ENCODE assay signal across 19 cellular contexts in genomic region chr7:1231214-1232102, GRCh38. TPM values are rescaled to one million over a fixed set of nuclear protein-coding genes. Genes with fewer than 3 reads are reported as not detected.
DNase-seq lines count a peak whose midpoint lies in the region; ATAC-seq and TF ChIP-seq lines count a peak whose summit lies in the region.
"Had no signal": no experiment of that assay in that cellular context is flagged by ENCODE, and none has a peak within 500 bp of the region (broad histone marks: within the 10 kb centered on the region; RNA-seq: fewer than 3 reads in every experiment).

No MANE protein-coding gene starts in this region.

- ATAC-seq in SK-N-SH treated with all-trans-retinoic acid at 6 μM for 48 hours (peak; percentile 9), T-helper 17 cell (no peak), Right ventricle myocardium superior (ENCODE audit: poor library complexity) (no peak)
- ATAC-seq: left cardiac atrium had no signal

- H3K4me3 Mint-ChIP-seq in T-helper 17 cell (peak overlapping the region; percentile 76), glutamatergic neuron (ENCODE audit: unreplicated experiment) (peak overlapping the region; percentile 87)

- no peak for DNase-seq in SK-N-SH
- DNase-seq in T-helper 17 cell: no peak
- DNase-seq in glutamatergic neuron: peak; percentile 56
- no peak for DNase-seq in neuronal stem cell (ENCODE audit: low spot score)
- no peak for DNase-seq in NCI-H1436 treated with DMSO at 0.1 percent for 48 hours (lab: John Stamatoyannopoulos, UW)
- no peak for DNase-seq in Right ventricle myocardium superior
- no peak for DNase-seq in prostate gland (ENCODE audit: low spot score)
- DNase-seq: activated CD8-positive, alpha-beta memory T cell treated with anti-CD3 and anti-CD28 coated beads for 24 hours; GDM1; head of caudate nucleus; left cardiac atrium; NCI-H2107; NCI-H774; right cardiac atrium; RPMI8226; stimulated activated CD4-positive, alpha-beta T cell treated with anti-CD3 and anti-CD28 coated beads, Interleukin-4, amount 100 ng/mL, for 24 hours had no signal

- H3K27me3 ChIP-seq in SK-N-SH (ENCODE audit: insufficient read depth): peaks cover 82% of the 10 kb centered on the region
- H3K27me3 ChIP-seq in neuronal stem cell (ENCODE audit: control insufficient read depth in 3 of 3, insufficient read depth in 3 of 3, low read depth in 1 of 3, low read length in 3 of 3): peaks cover 67 to 91% (median 88%) of the 10 kb centered on the region in 3 experiments
- H3K27me3 ChIP-seq in prostate gland (replicated peaks; ENCODE audit: insufficient read depth): peaks cover 82% of the 10 kb centered on the region

- H3K4ac ChIP-seq in neuronal stem cell (ENCODE audit: low read length): no peak overlapping the region

- H4K91ac ChIP-seq in neuronal stem cell (ENCODE audit: low read depth, low read length, poor library complexity): no peak overlapping the region

- H3F3A ChIP-seq in SK-N-SH (replicated peaks; ENCODE audit: insufficient read depth): peaks cover 24% of the 10 kb centered on the region

- H3K36me3 ChIP-seq in SK-N-SH (replicated peaks in 1 of 2; ENCODE audit: control insufficient read depth in 1 of 2, insufficient read depth in 2 of 2, low read length in 1 of 2) (no peaks in the 10 kb centered on the region), neuronal stem cell (replicated peaks in 1 of 2; ENCODE audit: control insufficient read depth in 2 of 2, insufficient read depth in 2 of 2, low read length in 2 of 2) (no peaks in the 10 kb centered on the region), prostate gland (no peaks in the 10 kb centered on the region)

- peak overlapping the region; percentile 30 for H2BK12ac ChIP-seq in neuronal stem cell (ENCODE audit: low read length)

- H2AFZ ChIP-seq in SK-N-SH (ENCODE audit: low read depth): no peak overlapping the region
- no peak overlapping the region for H2AFZ ChIP-seq in neuronal stem cell (ENCODE audit: low read length)

- H3K79me2 ChIP-seq in SK-N-SH (ENCODE audit: insufficient read depth): no peaks in the 10 kb centered on the region

- H3K4me3 ChIP-seq in SK-N-SH (ENCODE audit: low read depth in 2 of 2, low read length in 1 of 2) (no peak overlapping the region), neuronal stem cell (ENCODE audit: low read length in 2 of 2) (no peak overlapping the region), prostate gland (no peak overlapping the region)

- H3K27ac Mint-ChIP-seq in T-helper 17 cell (peak overlapping the region; percentile 89), glutamatergic neuron (ENCODE audit: unreplicated experiment) (peak overlapping the region; percentile 68)

- peak overlapping the region; percentile 98 for H2BK15ac ChIP-seq in neuronal stem cell (ENCODE audit: low read length)

- H3K18ac ChIP-seq in neuronal stem cell (ENCODE audit: low read length): peak overlapping the region; percentile 90

- no peaks in the 10 kb centered on the region for H3K9me2 ChIP-seq in SK-N-SH

- H3K27me3 Mint-ChIP-seq in T-helper 17 cell (peaks cover 48% of the 10 kb centered on the region), glutamatergic neuron (ENCODE audit: unreplicated experiment) (peaks cover 23% of the 10 kb centered on the region)

- POLR2A ChIA-PET in SK-N-SH (lab: Yijun Ruan, JAX): no interaction called here

- H3K4me1 ChIP-seq in SK-N-SH (ENCODE audit: control insufficient read depth in 1 of 2, insufficient read depth in 2 of 2, low read depth in 1 of 2, low read length in 1 of 2): no peaks in the 10 kb centered on the region
- H3K4me1 ChIP-seq in neuronal stem cell (ENCODE audit: control insufficient read depth in 2 of 2, insufficient read depth in 1 of 2, low read depth in 1 of 2, low read length in 2 of 2): peaks cover 5 to 16% of the 10 kb centered on the region in 2 donors
- no peaks in the 10 kb centered on the region for H3K4me1 ChIP-seq in prostate gland (replicated peaks)

- TF ChIP-seq POLR2A in prostate gland (IDR thresholded peaks at IDR 0.05): no peak

- no peak overlapping the region for H2BK5ac ChIP-seq in neuronal stem cell (ENCODE audit: low read length)

- H2BK120ac ChIP-seq in neuronal stem cell (ENCODE audit: low read depth, low read length): no peak overlapping the region

- H3K27ac ChIP-seq in SK-N-SH (ENCODE audit: low read depth in 2 of 2, low read length in 1 of 2): no peak overlapping the region
- no peak overlapping the region for H3K27ac ChIP-seq in neuronal stem cell (replicated peaks; ENCODE audit: low read length)
- H3K27ac ChIP-seq in prostate gland: no peak overlapping the region
- H3K27ac ChIP-seq: 22Rv1 had no signal

- 8% methylated on average over 25 of the region's 40 CpGs for WGBS in SK-N-SH (ENCODE audit: low lambda C conversion rate)
- WGBS in neuronal stem cell (ENCODE audit: extremely low coverage in 2 of 2, insufficient read length in 2 of 2, insufficient replicate concordance in 1 of 2), 2 donors: no CpG with 5 or more reads among the region's 40 CpGs
- WGBS in prostate gland: 9% methylated on average over 40 of the region's 40 CpGs

- no peak for TF ChIP-seq EP300 in SK-N-SH (IDR thresholded peaks at IDR 0.05; ENCODE audit: borderline replicate concordance in 1 of 2, low read depth in 1 of 2, low read length in 1 of 2)

- H3K9ac ChIP-seq in SK-N-SH (no peak overlapping the region), neuronal stem cell (ENCODE audit: low read depth, low read length, poor library complexity) (no peak overlapping the region)

- H3K79me1 ChIP-seq in neuronal stem cell (ENCODE audit: low read depth, low read length): peaks cover 4% of the 10 kb centered on the region

- no peak overlapping the region for H4K8ac ChIP-seq in neuronal stem cell (ENCODE audit: low read depth, low read length)

- H3K4me2 ChIP-seq in SK-N-SH (no peak overlapping the region), neuronal stem cell (ENCODE audit: insufficient read depth, low read length, poor library complexity, severe bottlenecking) (no peak overlapping the region)

- peak overlapping the region; percentile 93 for H3K23ac ChIP-seq in neuronal stem cell (ENCODE audit: low read depth, low read length, poor library complexity)

- H3K14ac ChIP-seq in neuronal stem cell (ENCODE audit: low read length): no peak overlapping the region

- H3K4me1 Mint-ChIP-seq in T-helper 17 cell (peaks cover 16% of the 10 kb centered on the region), glutamatergic neuron (ENCODE audit: low read depth, unreplicated experiment) (peaks cover 33% of the 10 kb centered on the region)

- peaks cover 32% of the 10 kb centered on the region for H3K9me3 Mint-ChIP-seq in glutamatergic neuron (ENCODE audit: unreplicated experiment)

- no peak for TF ChIP-seq CTCF in SK-N-SH (IDR thresholded peaks at IDR 0.05)
- no peak for TF ChIP-seq CTCF in glutamatergic neuron (IDR thresholded peaks at IDR 0.05; ENCODE audit: partially characterized antibody, unreplicated experiment)
- no peak for TF ChIP-seq CTCF in prostate gland (IDR thresholded peaks at IDR 0.05)

- intact Hi-C loops in Right ventricle myocardium superior (cut with DNase I) (no loop called here), prostate gland (cut with DNase I) (no loop called here)

- CTCF ChIA-PET in SK-N-SH (lab: Yijun Ruan, JAX): interaction anchor here (0.9 to 2.5 kb wide), 8 partner anchors 9 to 201 kb away, joined by 3 to 14 read pairs (median 3); no protein-coding TSS in a partner anchor

- no peak for TF ChIP-seq RAD21 in SK-N-SH (IDR thresholded peaks at IDR 0.05; ENCODE audit: low read length)

- no peaks in the 10 kb centered on the region for H3K9me3 ChIP-seq in SK-N-SH
- H3K9me3 ChIP-seq in T-helper 17 cell (ENCODE audit: control insufficient read depth, low read length, poor library complexity, severe bottlenecking): no peaks in the 10 kb centered on the region
- H3K9me3 ChIP-seq in neuronal stem cell (replicated peaks in 1 of 2; ENCODE audit: control insufficient read depth in 2 of 2, insufficient read depth in 1 of 2, low read depth in 1 of 2, low read length in 2 of 2): peaks cover 0 to 4% of the 10 kb centered on the region in 2 donors
- H3K9me3 ChIP-seq in prostate gland: no peaks in the 10 kb centered on the region

- peak overlapping the region; percentile 70 for H2AK5ac ChIP-seq in neuronal stem cell (ENCODE audit: low read depth, low read length)

- H4K20me1 ChIP-seq in SK-N-SH (ENCODE audit: insufficient read depth): peaks cover 70% of the 10 kb centered on the region

- H3K36me3 Mint-ChIP-seq in T-helper 17 cell (ENCODE audit: low read depth) (peaks cover 9% of the 10 kb centered on the region), glutamatergic neuron (ENCODE audit: unreplicated experiment) (peaks cover 7% of the 10 kb centered on the region)

TF ChIP-seq in SK-N-SH treated with all-trans-retinoic acid at 6 μM for 48 hours, 23 proteins besides CTCF, POLR2A, EP300 and RAD21 (continues in another document):
- TF ChIP-seq OSR1 (CRISPR knock-in tag; IDR thresholded peaks at IDR 0.05): no peak
- no peak for TF ChIP-seq ISL1 (CRISPR knock-in tag; IDR thresholded peaks at IDR 0.05)

TF ChIP-seq in SK-N-SH, 30 proteins besides CTCF, POLR2A, EP300 and RAD21 (continues in another document):
- TF ChIP-seq, protein P1, sequence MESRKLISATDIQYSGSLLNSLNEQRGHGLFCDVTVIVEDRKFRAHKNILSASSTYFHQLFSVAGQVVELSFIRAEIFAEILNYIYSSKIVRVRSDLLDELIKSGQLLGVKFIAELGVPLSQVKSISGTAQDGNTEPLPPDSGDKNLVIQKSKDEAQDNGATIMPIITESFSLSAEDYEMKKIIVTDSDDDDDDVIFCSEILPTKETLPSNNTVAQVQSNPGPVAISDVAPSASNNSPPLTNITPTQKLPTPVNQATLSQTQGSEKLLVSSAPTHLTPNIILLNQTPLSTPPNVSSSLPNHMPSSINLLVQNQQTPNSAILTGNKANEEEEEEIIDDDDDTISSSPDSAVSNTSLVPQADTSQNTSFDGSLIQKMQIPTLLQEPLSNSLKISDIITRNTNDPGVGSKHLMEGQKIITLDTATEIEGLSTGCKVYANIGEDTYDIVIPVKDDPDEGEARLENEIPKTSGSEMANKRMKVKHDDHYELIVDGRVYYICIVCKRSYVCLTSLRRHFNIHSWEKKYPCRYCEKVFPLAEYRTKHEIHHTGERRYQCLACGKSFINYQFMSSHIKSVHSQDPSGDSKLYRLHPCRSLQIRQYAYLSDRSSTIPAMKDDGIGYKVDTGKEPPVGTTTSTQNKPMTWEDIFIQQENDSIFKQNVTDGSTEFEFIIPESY (IDR thresholded peaks at IDR 0.05; ENCODE audit: borderline replicate concordance, low read depth): no peak
- TF ChIP-seq NFIC (IDR thresholded peaks at IDR 0.05; ENCODE audit: borderline replicate concordance): no peak
- no peak for TF ChIP-seq TCF12 (IDR thresholded peaks at IDR 0.05)

RNA-seq across cellular contexts. Expression of gene UNCX, which starts 1.2 kb away (rescaled TPM):
- not detected in 2 replicates for polyA plus RNA-seq in SK-N-SH (2012; rRNA removed)
- not detected in 2 replicates for polyA plus RNA-seq in SK-N-SH (2012; cell fraction: cytosol; rRNA removed)
- polyA plus RNA-seq in SK-N-SH (2012; cell fraction: nucleus; rRNA removed): not detected in 2 replicates
- total RNA-seq in T-helper 17 cell (not detected), glutamatergic neuron (ENCODE audit: unreplicated experiment) (106 TPM), Right ventricle myocardium superior (not detected), prostate gland (not detected)
- polyA plus RNA-seq in neuronal stem cell (2013, experiment 1 of 2): 0.01 TPM
- polyA plus RNA-seq in neuronal stem cell (2013, experiment 2 of 2): 0.01 TPM
- total RNA-seq: left cardiac atrium, right cardiac atrium, urinary bladder had no signal
- polyA plus RNA-seq: right cardiac atrium, urinary bladder had no signal

Comparison
In these comparisons a context has a peak if more than half of its experiments do, and no peak if none do; other contexts are left out.
1. RNA of gene UNCX, which starts 1.2 kb away (total RNA-seq): 106 TPM in glutamatergic neuron (single experiment); not detected in T-helper 17 cell, not detected in Right ventricle myocardium superior (single experiment) and not detected in prostate gland; every median in the first group is over 100 times any median in the second.